In the genomic region with DNA sequence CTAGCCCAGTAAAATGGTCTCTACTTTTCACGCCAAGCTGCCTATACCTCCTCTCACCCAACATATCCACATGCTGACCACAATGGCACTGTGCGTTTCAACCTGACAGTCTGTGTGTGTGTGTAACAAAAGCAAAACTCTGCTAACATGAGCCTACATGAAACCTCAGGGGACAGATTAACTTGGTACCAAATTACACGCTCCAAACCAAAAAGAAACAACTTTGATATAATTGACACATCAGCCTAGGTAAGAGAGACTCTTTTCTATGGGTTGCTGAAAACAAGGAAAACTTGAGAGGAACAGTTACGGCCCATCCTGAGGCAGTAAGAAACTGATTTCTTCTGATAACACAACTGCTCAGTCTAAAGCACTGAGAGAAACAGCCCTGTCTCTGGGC, we compare ENCODE assay signal across 1 cellular context.
TF ChIP-seq lines count a peak whose summit lies in the region.

No MANE protein-coding gene starts in this region.

TF ChIP-seq in HEK293, 187 proteins besides CTCF, POLR2A, EP300 and RAD21 (continued from another document):
- TF ChIP-seq, protein P1, sequence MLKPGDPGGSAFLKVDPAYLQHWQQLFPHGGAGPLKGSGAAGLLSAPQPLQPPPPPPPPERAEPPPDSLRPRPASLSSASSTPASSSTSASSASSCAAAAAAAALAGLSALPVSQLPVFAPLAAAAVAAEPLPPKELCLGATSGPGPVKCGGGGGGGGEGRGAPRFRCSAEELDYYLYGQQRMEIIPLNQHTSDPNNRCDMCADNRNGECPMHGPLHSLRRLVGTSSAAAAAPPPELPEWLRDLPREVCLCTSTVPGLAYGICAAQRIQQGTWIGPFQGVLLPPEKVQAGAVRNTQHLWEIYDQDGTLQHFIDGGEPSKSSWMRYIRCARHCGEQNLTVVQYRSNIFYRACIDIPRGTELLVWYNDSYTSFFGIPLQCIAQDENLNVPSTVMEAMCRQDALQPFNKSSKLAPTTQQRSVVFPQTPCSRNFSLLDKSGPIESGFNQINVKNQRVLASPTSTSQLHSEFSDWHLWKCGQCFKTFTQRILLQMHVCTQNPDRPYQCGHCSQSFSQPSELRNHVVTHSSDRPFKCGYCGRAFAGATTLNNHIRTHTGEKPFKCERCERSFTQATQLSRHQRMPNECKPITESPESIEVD (tag by site-specific recombination; IDR thresholded peaks at IDR 0.05) = peak; percentile 81
- TF ChIP-seq, protein P2, sequence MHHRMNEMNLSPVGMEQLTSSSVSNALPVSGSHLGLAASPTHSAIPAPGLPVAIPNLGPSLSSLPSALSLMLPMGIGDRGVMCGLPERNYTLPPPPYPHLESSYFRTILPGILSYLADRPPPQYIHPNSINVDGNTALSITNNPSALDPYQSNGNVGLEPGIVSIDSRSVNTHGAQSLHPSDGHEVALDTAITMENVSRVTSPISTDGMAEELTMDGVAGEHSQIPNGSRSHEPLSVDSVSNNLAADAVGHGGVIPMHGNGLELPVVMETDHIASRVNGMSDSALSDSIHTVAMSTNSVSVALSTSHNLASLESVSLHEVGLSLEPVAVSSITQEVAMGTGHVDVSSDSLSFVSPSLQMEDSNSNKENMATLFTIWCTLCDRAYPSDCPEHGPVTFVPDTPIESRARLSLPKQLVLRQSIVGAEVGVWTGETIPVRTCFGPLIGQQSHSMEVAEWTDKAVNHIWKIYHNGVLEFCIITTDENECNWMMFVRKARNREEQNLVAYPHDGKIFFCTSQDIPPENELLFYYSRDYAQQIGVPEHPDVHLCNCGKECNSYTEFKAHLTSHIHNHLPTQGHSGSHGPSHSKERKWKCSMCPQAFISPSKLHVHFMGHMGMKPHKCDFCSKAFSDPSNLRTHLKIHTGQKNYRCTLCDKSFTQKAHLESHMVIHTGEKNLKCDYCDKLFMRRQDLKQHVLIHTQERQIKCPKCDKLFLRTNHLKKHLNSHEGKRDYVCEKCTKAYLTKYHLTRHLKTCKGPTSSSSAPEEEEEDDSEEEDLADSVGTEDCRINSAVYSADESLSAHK (tag by site-specific recombination; IDR thresholded peaks at IDR 0.05) = peak; percentile 66
- TF ChIP-seq SP7 (tag by site-specific recombination; IDR thresholded peaks at IDR 0.05) (peak; percentile 57; the same call in 1 of the 2 replicates), ZNF133 (tag by site-specific recombination; IDR thresholded peaks at IDR 0.05) (peak; percentile 64; the same call in 1 of the 2 replicates)
